ENCODE assay signal across 9 cellular contexts in genomic region chr10:11017575-11018425, GRCh38. TPM values are rescaled to one million over a fixed set of nuclear protein-coding genes. Genes with fewer than 3 reads are reported as not detected.
A peak's percentile ranks its signal among the peaks of the same experiment; 100 is the strongest.
DNase-seq lines count a peak whose midpoint lies in the region; ATAC-seq and TF ChIP-seq lines count a peak whose summit lies in the region.
"Had no signal": no experiment of that assay in that cellular context is flagged by ENCODE, and none has a peak within 500 bp of the region (broad histone marks: within the 10 kb centered on the region; RNA-seq: fewer than 3 reads in every experiment).

TSS of gene CELF2 (plus strand) at chr10:11017872. CDS start at chr10:11018090, 218 bp downstream.

- WGBS in hepatocyte (ENCODE audit: low lambda C conversion rate, missing lambda C conversion rate) = 2% methylated on average over 64 of the region's 132 CpGs

- H4K20me1 ChIP-seq in hepatocyte (ENCODE audit: insufficient read depth, poor library complexity, severe bottlenecking) = no peaks in the 10 kb centered on the region

- peak within 1 kb of the TSS; percentile 64 for H3K4me3 ChIP-seq in hepatocyte

- ATAC-seq in HG03066 (IDR thresholded peaks at IDR 0.05; ENCODE audit: low read depth, unreplicated experiment) = peak; percentile 68

- H3K27ac ChIP-seq in angular gyrus (ENCODE audit: low read depth, low read length) (peak within 1 kb of the TSS; percentile 79), hepatocyte (peak within 1 kb of the TSS; percentile 80)
- H3K27ac ChIP-seq: C4-2B had no signal

- no peaks in the 10 kb centered on the region for H3K9me2 ChIP-seq in hepatocyte (replicated peaks; ENCODE audit: insufficient read depth)

- H3K4me2 ChIP-seq in hepatocyte = peak within 1 kb of the TSS; percentile 93

- peaks cover 5% of the 10 kb centered on the region for H3K79me2 ChIP-seq in hepatocyte

- H3K4me1 ChIP-seq in hepatocyte (ENCODE audit: insufficient read depth) = no peaks in the 10 kb centered on the region

- DNase-seq in NCI-H1436 (lab: John Stamatoyannopoulos, UW) (peak; percentile 24), NCI-H1436 treated with DMSO at 0.1 percent for 48 hours (lab: John Stamatoyannopoulos, UW) (no peak), SW480 (ENCODE audit: low spot score) (peak; percentile 67), hepatocyte (ENCODE audit: low spot score) (peak; percentile 86), retina (peak; percentile 83), NCI-H774 (lab: John Stamatoyannopoulos, UW) (no peak)

- H3K27me3 ChIP-seq in hepatocyte = peaks cover 64% of the 10 kb centered on the region

- H3K9me3 ChIP-seq in hepatocyte (ENCODE audit: low read depth) = no peaks in the 10 kb centered on the region

- TF ChIP-seq CTCF in hepatocyte (IDR thresholded peaks at IDR 0.05; ENCODE audit: poor library complexity) = no peak

- no peaks in the 10 kb centered on the region for H3K36me3 ChIP-seq in hepatocyte (replicated peaks; ENCODE audit: insufficient read depth, low read depth)

- peak within 1 kb of the TSS; percentile 74 for H2AFZ ChIP-seq in hepatocyte

RNA-seq across cellular contexts. Expression of gene CELF2, which starts in this region (rescaled TPM):
- total RNA-seq in hepatocyte = 13.0 and 16.6 TPM in 2 replicates
- 25.9 and 26.9 TPM in 2 replicates for polyA plus RNA-seq in hepatocyte

Comparison
In these comparisons a context has a peak if more than half of its experiments do, and no peak if none do; other contexts are left out.
1. DNase-seq: peak in NCI-H1436 (single experiment), SW480 (single experiment), hepatocyte (single experiment) and retina (single experiment); none in NCI-H1436 treated with DMSO at 0.1 percent for 48 hours (single experiment) and NCI-H774 (single experiment).